Comparison of ENCODE assay signal across 9 cellular contexts in genomic region chr16:53132406-53132805, GRCh38.
DNase-seq lines count a peak whose midpoint lies in the region; ATAC-seq and TF ChIP-seq lines count a peak whose summit lies in the region.
"Had no signal": no experiment of that assay in that cellular context is flagged by ENCODE, and none has a peak within 500 bp of the region (broad histone marks: within the 10 kb centered on the region; RNA-seq: fewer than 3 reads in every experiment).

No MANE protein-coding gene starts in this region.

- H3K36me3 Mint-ChIP-seq in progenitor cell of endocrine pancreas (ENCODE audit: insufficient read depth): no peaks in the 10 kb centered on the region

- ATAC-seq in mucosa of descending colon: no peak

- no peak for DNase-seq in GM12865 (ENCODE audit: low read depth)
- DNase-seq in SJCRH30: no peak
- DNase-seq in epithelial cell of prostate (ENCODE audit: low read depth, low spot score): no peak
- no peak for DNase-seq in progenitor cell of endocrine pancreas (ENCODE audit: low spot score, unreplicated experiment)
- DNase-seq in SW480 (ENCODE audit: low spot score): no peak
- DNase-seq in NCI-H748 (lab: John Stamatoyannopoulos, UW; ENCODE audit: unreplicated experiment): no peak
- no peak for DNase-seq in mucosa of descending colon
- no peak for DNase-seq in NCI-H146 (lab: John Stamatoyannopoulos, UW)
- DNase-seq: RPMI8226 had no signal

- H3K27me3 ChIP-seq in SJCRH30: no peaks in the 10 kb centered on the region

- H3K9me3 Mint-ChIP-seq in progenitor cell of endocrine pancreas (ENCODE audit: low read depth): no peaks in the 10 kb centered on the region

- H3K27ac ChIP-seq in SJCRH30 (no peak overlapping the region), epithelial cell of prostate (peak overlapping the region; percentile 85)

- peak overlapping the region; percentile 8 for H3K27ac Mint-ChIP-seq in progenitor cell of endocrine pancreas

- H3K4me1 ChIP-seq in SJCRH30: peaks cover 3% of the 10 kb centered on the region; the same call in 1 of the 2 replicates
- H3K4me1 ChIP-seq in mucosa of descending colon (ENCODE audit: low read depth): peaks cover 17% of the 10 kb centered on the region

- H3K9me3 ChIP-seq in SJCRH30 (replicated peaks) (no peaks in the 10 kb centered on the region), mucosa of descending colon (no peaks in the 10 kb centered on the region)

- peak overlapping the region; percentile 93 for H3K4me3 ChIP-seq in GM12865 (ENCODE audit: low read depth, low read length)
- H3K4me3 ChIP-seq in SJCRH30: peak overlapping the region; percentile 81
- H3K4me3 ChIP-seq in mucosa of descending colon: no peak overlapping the region

- H3K36me3 ChIP-seq in SJCRH30 (no peaks in the 10 kb centered on the region), mucosa of descending colon (ENCODE audit: low read depth) (no peaks in the 10 kb centered on the region)

- TF ChIP-seq CTCF in GM12865 (IDR thresholded peaks at IDR 0.05; ENCODE audit: insufficient read depth, low read depth, low read length, missing control alignments) (no peak), progenitor cell of endocrine pancreas (IDR thresholded peaks at IDR 0.05; ENCODE audit: unreplicated experiment) (no peak), mucosa of descending colon (IDR thresholded peaks at IDR 0.05) (no peak)

- H3K4me1 Mint-ChIP-seq in progenitor cell of endocrine pancreas (ENCODE audit: low read depth): peaks cover 15% of the 10 kb centered on the region

- H3K27me3 Mint-ChIP-seq in progenitor cell of endocrine pancreas: no peaks in the 10 kb centered on the region

- peak overlapping the region; percentile 85 for H3K4me3 Mint-ChIP-seq in progenitor cell of endocrine pancreas (ENCODE audit: low read depth)

- intact Hi-C loops in mucosa of descending colon (cut with DNase I, micrococcal nuclease): loop anchor here (10.0 kb wide), 1 partner anchor 78 kb away; the partner anchor contains the start of genes CHD9 (in 2 of the 2) and CHD9NB (in 2 of the 2)
